1 cellular context compared by ENCODE assay signal in the genomic region with DNA sequence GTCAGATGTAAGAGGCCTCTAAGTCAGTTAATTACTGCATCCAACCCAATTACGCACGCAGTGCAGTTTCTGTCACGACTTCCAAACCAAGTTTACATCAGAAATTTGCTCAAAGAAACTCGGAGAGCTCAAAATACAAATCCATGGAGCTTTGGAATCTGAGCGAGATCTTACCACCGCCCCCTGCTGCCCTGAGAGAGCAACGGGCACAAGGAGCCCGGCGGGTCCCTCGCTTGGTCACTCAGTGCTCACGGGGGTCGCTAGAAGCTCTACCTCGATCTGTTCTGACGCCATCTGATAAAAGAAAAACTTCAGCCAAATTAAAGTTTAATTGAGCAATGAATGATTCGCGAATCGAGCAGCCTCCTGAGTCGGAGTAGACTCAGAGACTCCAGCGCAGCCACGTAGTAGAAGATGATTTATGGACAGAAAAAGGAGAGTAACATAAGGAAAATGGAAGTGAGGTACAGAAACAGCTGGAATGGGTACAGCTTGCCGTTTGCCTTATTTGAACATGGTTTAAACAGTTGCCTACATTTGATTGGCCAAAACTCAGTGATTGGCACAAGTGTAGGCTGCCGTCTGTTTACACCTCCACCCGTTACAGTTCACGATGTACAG.
TF ChIP-seq lines count a peak whose summit lies in the region.

No MANE protein-coding gene starts in this region.

TF ChIP-seq in H1, 55 proteins besides CTCF, POLR2A, EP300 and RAD21 (continued from another document):
- TF ChIP-seq GTF2F1 (IDR thresholded peaks at IDR 0.05; ENCODE audit: borderline replicate concordance, low read depth, low read length) (no peak), FOSL1 (IDR thresholded peaks at IDR 0.05; ENCODE audit: insufficient read depth, low read depth, low read length) (no peak), SP4 (IDR thresholded peaks at IDR 0.05; ENCODE audit: low read length) (no peak), SIN3A (conservative IDR thresholded peaks at IDR 0.05 in 1 of 2, IDR thresholded peaks at IDR 0.05 in 1 of 2; ENCODE audit: low read depth in 1 of 2, low read length in 2 of 2) (no peak), KDM5A (IDR thresholded peaks at IDR 0.05; ENCODE audit: low read length) (no peak), SP1 (IDR thresholded peaks at IDR 0.05; ENCODE audit: low read depth, low read length) (no peak), BCL11A (IDR thresholded peaks at IDR 0.05; ENCODE audit: low read depth in 2 of 2, low read length in 2 of 2) (no peak), KDM4A (IDR thresholded peaks at IDR 0.05; ENCODE audit: low read depth, low read length, severe bottlenecking) (no peak)
- TF ChIP-seq, protein P1, sequence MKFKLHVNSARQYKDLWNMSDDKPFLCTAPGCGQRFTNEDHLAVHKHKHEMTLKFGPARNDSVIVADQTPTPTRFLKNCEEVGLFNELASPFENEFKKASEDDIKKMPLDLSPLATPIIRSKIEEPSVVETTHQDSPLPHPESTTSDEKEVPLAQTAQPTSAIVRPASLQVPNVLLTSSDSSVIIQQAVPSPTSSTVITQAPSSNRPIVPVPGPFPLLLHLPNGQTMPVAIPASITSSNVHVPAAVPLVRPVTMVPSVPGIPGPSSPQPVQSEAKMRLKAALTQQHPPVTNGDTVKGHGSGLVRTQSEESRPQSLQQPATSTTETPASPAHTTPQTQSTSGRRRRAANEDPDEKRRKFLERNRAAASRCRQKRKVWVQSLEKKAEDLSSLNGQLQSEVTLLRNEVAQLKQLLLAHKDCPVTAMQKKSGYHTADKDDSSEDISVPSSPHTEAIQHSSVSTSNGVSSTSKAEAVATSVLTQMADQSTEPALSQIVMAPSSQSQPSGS (IDR thresholded peaks at IDR 0.05; ENCODE audit: low read length): no peak
- TF ChIP-seq, protein P2, sequence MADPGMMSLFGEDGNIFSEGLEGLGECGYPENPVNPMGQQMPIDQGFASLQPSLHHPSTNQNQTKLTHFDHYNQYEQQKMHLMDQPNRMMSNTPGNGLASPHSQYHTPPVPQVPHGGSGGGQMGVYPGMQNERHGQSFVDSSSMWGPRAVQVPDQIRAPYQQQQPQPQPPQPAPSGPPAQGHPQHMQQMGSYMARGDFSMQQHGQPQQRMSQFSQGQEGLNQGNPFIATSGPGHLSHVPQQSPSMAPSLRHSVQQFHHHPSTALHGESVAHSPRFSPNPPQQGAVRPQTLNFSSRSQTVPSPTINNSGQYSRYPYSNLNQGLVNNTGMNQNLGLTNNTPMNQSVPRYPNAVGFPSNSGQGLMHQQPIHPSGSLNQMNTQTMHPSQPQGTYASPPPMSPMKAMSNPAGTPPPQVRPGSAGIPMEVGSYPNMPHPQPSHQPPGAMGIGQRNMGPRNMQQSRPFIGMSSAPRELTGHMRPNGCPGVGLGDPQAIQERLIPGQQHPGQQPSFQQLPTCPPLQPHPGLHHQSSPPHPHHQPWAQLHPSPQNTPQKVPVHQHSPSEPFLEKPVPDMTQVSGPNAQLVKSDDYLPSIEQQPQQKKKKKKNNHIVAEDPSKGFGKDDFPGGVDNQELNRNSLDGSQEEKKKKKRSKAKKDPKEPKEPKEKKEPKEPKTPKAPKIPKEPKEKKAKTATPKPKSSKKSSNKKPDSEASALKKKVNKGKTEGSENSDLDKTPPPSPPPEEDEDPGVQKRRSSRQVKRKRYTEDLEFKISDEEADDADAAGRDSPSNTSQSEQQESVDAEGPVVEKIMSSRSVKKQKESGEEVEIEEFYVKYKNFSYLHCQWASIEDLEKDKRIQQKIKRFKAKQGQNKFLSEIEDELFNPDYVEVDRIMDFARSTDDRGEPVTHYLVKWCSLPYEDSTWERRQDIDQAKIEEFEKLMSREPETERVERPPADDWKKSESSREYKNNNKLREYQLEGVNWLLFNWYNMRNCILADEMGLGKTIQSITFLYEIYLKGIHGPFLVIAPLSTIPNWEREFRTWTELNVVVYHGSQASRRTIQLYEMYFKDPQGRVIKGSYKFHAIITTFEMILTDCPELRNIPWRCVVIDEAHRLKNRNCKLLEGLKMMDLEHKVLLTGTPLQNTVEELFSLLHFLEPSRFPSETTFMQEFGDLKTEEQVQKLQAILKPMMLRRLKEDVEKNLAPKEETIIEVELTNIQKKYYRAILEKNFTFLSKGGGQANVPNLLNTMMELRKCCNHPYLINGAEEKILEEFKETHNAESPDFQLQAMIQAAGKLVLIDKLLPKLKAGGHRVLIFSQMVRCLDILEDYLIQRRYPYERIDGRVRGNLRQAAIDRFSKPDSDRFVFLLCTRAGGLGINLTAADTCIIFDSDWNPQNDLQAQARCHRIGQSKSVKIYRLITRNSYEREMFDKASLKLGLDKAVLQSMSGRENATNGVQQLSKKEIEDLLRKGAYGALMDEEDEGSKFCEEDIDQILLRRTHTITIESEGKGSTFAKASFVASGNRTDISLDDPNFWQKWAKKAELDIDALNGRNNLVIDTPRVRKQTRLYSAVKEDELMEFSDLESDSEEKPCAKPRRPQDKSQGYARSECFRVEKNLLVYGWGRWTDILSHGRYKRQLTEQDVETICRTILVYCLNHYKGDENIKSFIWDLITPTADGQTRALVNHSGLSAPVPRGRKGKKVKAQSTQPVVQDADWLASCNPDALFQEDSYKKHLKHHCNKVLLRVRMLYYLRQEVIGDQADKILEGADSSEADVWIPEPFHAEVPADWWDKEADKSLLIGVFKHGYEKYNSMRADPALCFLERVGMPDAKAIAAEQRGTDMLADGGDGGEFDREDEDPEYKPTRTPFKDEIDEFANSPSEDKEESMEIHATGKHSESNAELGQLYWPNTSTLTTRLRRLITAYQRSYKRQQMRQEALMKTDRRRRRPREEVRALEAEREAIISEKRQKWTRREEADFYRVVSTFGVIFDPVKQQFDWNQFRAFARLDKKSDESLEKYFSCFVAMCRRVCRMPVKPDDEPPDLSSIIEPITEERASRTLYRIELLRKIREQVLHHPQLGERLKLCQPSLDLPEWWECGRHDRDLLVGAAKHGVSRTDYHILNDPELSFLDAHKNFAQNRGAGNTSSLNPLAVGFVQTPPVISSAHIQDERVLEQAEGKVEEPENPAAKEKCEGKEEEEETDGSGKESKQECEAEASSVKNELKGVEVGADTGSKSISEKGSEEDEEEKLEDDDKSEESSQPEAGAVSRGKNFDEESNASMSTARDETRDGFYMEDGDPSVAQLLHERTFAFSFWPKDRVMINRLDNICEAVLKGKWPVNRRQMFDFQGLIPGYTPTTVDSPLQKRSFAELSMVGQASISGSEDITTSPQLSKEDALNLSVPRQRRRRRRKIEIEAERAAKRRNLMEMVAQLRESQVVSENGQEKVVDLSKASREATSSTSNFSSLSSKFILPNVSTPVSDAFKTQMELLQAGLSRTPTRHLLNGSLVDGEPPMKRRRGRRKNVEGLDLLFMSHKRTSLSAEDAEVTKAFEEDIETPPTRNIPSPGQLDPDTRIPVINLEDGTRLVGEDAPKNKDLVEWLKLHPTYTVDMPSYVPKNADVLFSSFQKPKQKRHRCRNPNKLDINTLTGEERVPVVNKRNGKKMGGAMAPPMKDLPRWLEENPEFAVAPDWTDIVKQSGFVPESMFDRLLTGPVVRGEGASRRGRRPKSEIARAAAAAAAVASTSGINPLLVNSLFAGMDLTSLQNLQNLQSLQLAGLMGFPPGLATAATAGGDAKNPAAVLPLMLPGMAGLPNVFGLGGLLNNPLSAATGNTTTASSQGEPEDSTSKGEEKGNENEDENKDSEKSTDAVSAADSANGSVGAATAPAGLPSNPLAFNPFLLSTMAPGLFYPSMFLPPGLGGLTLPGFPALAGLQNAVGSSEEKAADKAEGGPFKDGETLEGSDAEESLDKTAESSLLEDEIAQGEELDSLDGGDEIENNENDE (IDR thresholded peaks at IDR 0.05; ENCODE audit: insufficient replicate concordance, low read length): no peak
- TF ChIP-seq, protein P3, sequence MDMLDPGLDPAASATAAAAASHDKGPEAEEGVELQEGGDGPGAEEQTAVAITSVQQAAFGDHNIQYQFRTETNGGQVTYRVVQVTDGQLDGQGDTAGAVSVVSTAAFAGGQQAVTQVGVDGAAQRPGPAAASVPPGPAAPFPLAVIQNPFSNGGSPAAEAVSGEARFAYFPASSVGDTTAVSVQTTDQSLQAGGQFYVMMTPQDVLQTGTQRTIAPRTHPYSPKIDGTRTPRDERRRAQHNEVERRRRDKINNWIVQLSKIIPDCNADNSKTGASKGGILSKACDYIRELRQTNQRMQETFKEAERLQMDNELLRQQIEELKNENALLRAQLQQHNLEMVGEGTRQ (IDR thresholded peaks at IDR 0.05; ENCODE audit: low read length): no peak
